ENCODE assay signal across 10 cellular contexts in the genomic region with DNA sequence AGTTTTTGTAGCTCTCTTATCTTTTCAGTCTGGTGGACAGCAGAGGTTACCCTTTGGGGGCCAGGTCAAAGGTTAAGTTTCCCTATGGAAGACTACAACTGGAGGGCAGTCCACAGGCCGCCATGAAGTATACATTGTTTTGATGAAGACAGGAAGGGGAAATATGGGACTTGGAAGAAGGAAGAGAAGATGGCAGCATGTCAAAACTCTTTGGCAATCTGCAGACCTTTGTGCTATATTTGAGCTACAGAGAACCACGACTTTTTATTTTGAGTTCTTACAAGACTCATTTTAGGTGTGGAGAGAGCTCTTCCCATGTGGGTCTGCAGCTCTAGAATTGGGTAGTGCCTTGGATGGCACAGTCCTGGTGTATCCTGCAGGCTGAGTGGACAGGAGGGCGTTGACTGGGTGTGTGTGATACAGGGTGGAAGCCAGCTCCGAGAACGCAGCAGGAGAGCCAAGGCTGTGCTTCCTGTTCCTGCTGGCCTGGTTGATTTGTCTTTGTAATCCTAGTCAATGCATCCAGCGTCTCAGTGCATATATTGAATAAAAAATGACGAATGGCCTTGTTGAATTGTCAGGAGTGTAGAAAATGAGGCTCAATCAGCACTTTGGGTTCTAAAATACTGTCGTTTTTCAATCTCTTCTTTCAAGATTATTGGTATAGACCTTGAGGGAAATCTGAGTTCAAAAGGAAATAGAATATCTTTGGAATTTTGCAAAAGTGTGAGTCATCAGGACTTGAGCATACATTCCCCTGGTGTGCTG. TPM values are rescaled to one million over a fixed set of nuclear protein-coding genes. Genes with fewer than 3 reads are reported as not detected.
DNase-seq lines count a peak whose midpoint lies in the region; ATAC-seq, FAIRE-seq and TF ChIP-seq lines count a peak whose summit lies in the region.
"Had no signal": no experiment of that assay in that cellular context is flagged by ENCODE, and none has a peak within 500 bp of the region (broad histone marks: within the 10 kb centered on the region; RNA-seq: fewer than 3 reads in every experiment).

No MANE protein-coding gene starts in this region.

- no peaks in the 10 kb centered on the region for H3K27me3 ChIP-seq in BLaER1
- H3K27me3 ChIP-seq in bronchial epithelial cell (ENCODE audit: control insufficient read depth, insufficient read depth, low read length): no peaks in the 10 kb centered on the region
- no peaks in the 10 kb centered on the region for H3K27me3 ChIP-seq in mesendoderm (ENCODE audit: insufficient read depth, low read length, poor library complexity)

- peak; percentile 9 for FAIRE-seq in HTR-8/SVneo (lab: Jason Lieb, UNC)
- FAIRE-seq in bronchial epithelial cell (lab: Jason Lieb, UNC): no peak

- H3K56ac ChIP-seq in mesendoderm (ENCODE audit: low read length): no peak overlapping the region

- H2AK5ac ChIP-seq in mesendoderm (ENCODE audit: low read length): no peak overlapping the region

- peaks cover 7% of the 10 kb centered on the region; the same call in 1 of the 2 replicates for H4K20me1 ChIP-seq in BLaER1

- H3K23ac ChIP-seq in mesendoderm (ENCODE audit: low read length): peak overlapping the region; percentile 75

- TF ChIP-seq CTCF in bronchial epithelial cell (IDR thresholded peaks at IDR 0.05; ENCODE audit: insufficient read depth, low read length, severe bottlenecking): no peak

- no peak for ATAC-seq in GM18873 (IDR thresholded peaks at IDR 0.05; ENCODE audit: low FRiP score, unreplicated experiment)

- no peaks in the 10 kb centered on the region for H3K79me1 ChIP-seq in mesendoderm (ENCODE audit: low read length)

- H3K9ac ChIP-seq in BLaER1: no peak overlapping the region
- no peak overlapping the region for H3K9ac ChIP-seq in mesendoderm (ENCODE audit: low read length)

- H3K27ac ChIP-seq in BLaER1: no peak overlapping the region
- no peak overlapping the region for H3K27ac ChIP-seq in mesendoderm (ENCODE audit: low read depth, low read length)

- no peak overlapping the region for H3K18ac ChIP-seq in mesendoderm (ENCODE audit: low read length)

- WGBS in mesendoderm (ENCODE audit: extremely low coverage, insufficient coverage, low lambda C conversion rate): no CpG with 5 or more reads among the region's 8 CpGs

- peaks cover 83% of the 10 kb centered on the region for H3K4me1 ChIP-seq in BLaER1
- peaks cover 16% of the 10 kb centered on the region for H3K4me1 ChIP-seq in mesendoderm (ENCODE audit: control insufficient read depth, low read depth, low read length)

- no peak overlapping the region for H4K5ac ChIP-seq in mesendoderm (ENCODE audit: low read length)

- no peaks in the 10 kb centered on the region for H3K9me3 ChIP-seq in BLaER1

- DNase-seq in HTR-8/SVneo (ENCODE audit: insufficient read length, low spot score): peak; percentile 49
- peak; percentile 87 for DNase-seq in bronchial epithelial cell (ENCODE audit: low read depth)
- DNase-seq in mesendoderm: no peak
- no peak for DNase-seq in NCI-H748 (lab: John Stamatoyannopoulos, UW; ENCODE audit: unreplicated experiment)
- DNase-seq in NCI-H2029 (lab: John Stamatoyannopoulos, UW): no peak
- no peak for DNase-seq in hypothalamus (lab: John Stamatoyannopoulos, UW)
- DNase-seq: H7, Kasumi-1 had no signal

- peaks cover 11% of the 10 kb centered on the region for H3K79me2 ChIP-seq in mesendoderm (ENCODE audit: control insufficient read depth, insufficient read depth, low read length)

- H3K4me2 ChIP-seq in BLaER1 (peak overlapping the region; percentile 74), mesendoderm (ENCODE audit: low read length) (no peak overlapping the region)

- H2BK120ac ChIP-seq in mesendoderm (ENCODE audit: low read depth, low read length): no peak overlapping the region

- H3K4ac ChIP-seq in mesendoderm (ENCODE audit: low read depth, low read length): no peak overlapping the region

- no peak overlapping the region for H2BK5ac ChIP-seq in mesendoderm (ENCODE audit: low read length)

- H3K4me3 ChIP-seq in BLaER1 (no peak overlapping the region), bronchial epithelial cell (ENCODE audit: low read depth, low read length) (no peak overlapping the region), mesendoderm (ENCODE audit: low read length) (no peak overlapping the region)

- H4K8ac ChIP-seq in mesendoderm (ENCODE audit: low read depth, low read length): no peak overlapping the region

- H3K36me3 ChIP-seq in BLaER1 (no peaks in the 10 kb centered on the region), bronchial epithelial cell (ENCODE audit: control insufficient read depth, insufficient read depth, low read length) (peaks cover 1% of the 10 kb centered on the region), mesendoderm (ENCODE audit: control insufficient read depth, insufficient read depth, low read length) (no peaks in the 10 kb centered on the region)

- no peak overlapping the region for H2BK15ac ChIP-seq in mesendoderm (replicated peaks; ENCODE audit: low read depth)

RNA-seq across cellular contexts. Expression of a gene that starts 11.5 kb away (rescaled TPM):
- total RNA-seq in bronchial epithelial cell: 191 and 390 TPM in 2 replicates
- 25.4 TPM for polyA plus RNA-seq in mesendoderm (2013, experiment 1 of 2)
- 26.4 TPM for polyA plus RNA-seq in mesendoderm (2013, experiment 2 of 2)

Comparison
In these comparisons a context has a peak if more than half of its experiments do, and no peak if none do; other contexts are left out.
1. DNase-seq: peak in HTR-8/SVneo (single experiment) and bronchial epithelial cell (single experiment); none in mesendoderm (single experiment), NCI-H748 (single experiment), NCI-H2029 (single experiment) and hypothalamus (0 of 51).